In genomic region chr20:62675156-62675871, GRCh38 we compare ENCODE assay signal across 12 cellular contexts. TPM values are rescaled to one million over a fixed set of nuclear protein-coding genes. Genes with fewer than 3 reads are reported as not detected.
DNase-seq lines count a peak whose midpoint lies in the region; ATAC-seq lines count a peak whose summit lies in the region.
"Had no signal": no experiment of that assay in that cellular context is flagged by ENCODE, and none has a peak within 500 bp of the region (broad histone marks: within the 10 kb centered on the region; RNA-seq: fewer than 3 reads in every experiment).

No MANE protein-coding gene starts in this region.

- H2BK12ac ChIP-seq in trophoblast cell (ENCODE audit: low read length), result no peak overlapping the region

- no peaks in the 10 kb centered on the region for H3K4me1 Mint-ChIP-seq in activated naive CD8-positive, alpha-beta T cell treated with anti-CD3 and anti-CD28 coated beads, Interleukin-2, amount 50 U/mL, for 24 hours

- H3K27ac Mint-ChIP-seq in activated naive CD8-positive, alpha-beta T cell treated with anti-CD3 and anti-CD28 coated beads, Interleukin-2, amount 50 U/mL, for 24 hours, result no peak overlapping the region
- H3K27ac Mint-ChIP-seq: H9 had no signal

- DNase-seq in GM03348 (ENCODE audit: low spot score) (peak; percentile 48), NCI-H524 treated with DMSO at 0.1 percent for 48 hours (lab: John Stamatoyannopoulos, UW) (peak; percentile 62), adipocyte (ENCODE audit: low read depth) (peak; percentile 16), trophoblast cell (peak; percentile 52 to 58), NCI-H2029 treated with DMSO at 0.1 percent for 48 hours (lab: John Stamatoyannopoulos, UW) (no peak)
- no peak for DNase-seq in central memory CD4-positive, alpha-beta T cell
- no peak for DNase-seq in activated naive CD8-positive, alpha-beta T cell treated with anti-CD3 and anti-CD28 coated beads, Interleukin-2, amount 50 U/mL, for 24 hours
- DNase-seq: activated T-cell treated with anti-CD3 and anti-CD28 coated beads for 4 hours, adrenal gland, H9 had no signal

- H3K4me3 ChIP-seq in adipocyte (ENCODE audit: low read length) (no peak overlapping the region), trophoblast cell (ENCODE audit: low read depth, low read length) (no peak overlapping the region)
- H3K4me3 ChIP-seq: adrenal gland, coronary artery had no signal

- ATAC-seq in activated naive CD8-positive, alpha-beta T cell treated with anti-CD3 and anti-CD28 coated beads, Interleukin-2, amount 50 U/mL, for 24 hours, result no peak
- no peak for ATAC-seq in GM18520 (IDR thresholded peaks at IDR 0.05; ENCODE audit: unreplicated experiment)

- H3K27me3 ChIP-seq in adipocyte (replicated peaks; ENCODE audit: control insufficient read depth, insufficient read depth, low read length) (peaks cover 7% of the 10 kb centered on the region), trophoblast cell (ENCODE audit: insufficient read depth, low read length) (no peaks in the 10 kb centered on the region)
- H3K27me3 ChIP-seq: adrenal gland had no signal

- H3K79me2 ChIP-seq in trophoblast cell (ENCODE audit: control insufficient read depth, insufficient read depth, low read length, poor library complexity), result no peaks in the 10 kb centered on the region

- peaks cover 15% of the 10 kb centered on the region for H3K4me1 ChIP-seq in adipocyte (ENCODE audit: control insufficient read depth, insufficient read depth, low read length)
- no peaks in the 10 kb centered on the region for H3K4me1 ChIP-seq in trophoblast cell (ENCODE audit: control insufficient read depth in 1 of 2, insufficient read depth in 2 of 2, low read length in 2 of 2)
- H3K4me1 ChIP-seq: adrenal gland had no signal

- H3K18ac ChIP-seq in trophoblast cell (ENCODE audit: low read length), result no peak overlapping the region

- no peak overlapping the region for H2AK5ac ChIP-seq in trophoblast cell (ENCODE audit: low read length)

- H3K9me3 ChIP-seq in adipocyte (ENCODE audit: control insufficient read depth, low read length), result peaks cover 7% of the 10 kb centered on the region
- peaks cover 1% of the 10 kb centered on the region for H3K9me3 ChIP-seq in trophoblast cell (ENCODE audit: insufficient read depth, low read depth, low read length)
- H3K9me3 ChIP-seq: adrenal gland had no signal

- H3K36me3 ChIP-seq in adipocyte (ENCODE audit: control insufficient read depth, insufficient read depth, low read length, severe bottlenecking) (no peaks in the 10 kb centered on the region), trophoblast cell (ENCODE audit: control insufficient read depth in 1 of 2, insufficient read depth in 2 of 2, low read length in 2 of 2) (no peaks in the 10 kb centered on the region)
- H3K36me3 ChIP-seq: adrenal gland had no signal

- H3K4me2 ChIP-seq in trophoblast cell (ENCODE audit: low read length), result no peak overlapping the region

- H4K91ac ChIP-seq in trophoblast cell (ENCODE audit: low read depth, low read length), result no peak overlapping the region

- H3K36me3 Mint-ChIP-seq in activated naive CD8-positive, alpha-beta T cell treated with anti-CD3 and anti-CD28 coated beads, Interleukin-2, amount 50 U/mL, for 24 hours (ENCODE audit: low read depth), result peaks cover 10% of the 10 kb centered on the region

- H3K4me3 Mint-ChIP-seq in activated naive CD8-positive, alpha-beta T cell treated with anti-CD3 and anti-CD28 coated beads, Interleukin-2, amount 50 U/mL, for 24 hours, result no peak overlapping the region
- H3K4me3 Mint-ChIP-seq: H9 had no signal

- no peak overlapping the region for H2AFZ ChIP-seq in trophoblast cell (ENCODE audit: insufficient read depth, low read length, poor library complexity)

- no peak overlapping the region for H3K4ac ChIP-seq in trophoblast cell (ENCODE audit: low read depth, low read length)

- peaks cover 6% of the 10 kb centered on the region for H3K9me3 Mint-ChIP-seq in activated naive CD8-positive, alpha-beta T cell treated with anti-CD3 and anti-CD28 coated beads, Interleukin-2, amount 50 U/mL, for 24 hours

- no peak overlapping the region for H2BK5ac ChIP-seq in trophoblast cell (ENCODE audit: low read depth, low read length, poor library complexity)

- H3K27ac ChIP-seq in trophoblast cell (ENCODE audit: low read depth, low read length), result no peak overlapping the region
- H3K27ac ChIP-seq: adrenal gland, coronary artery had no signal

- no peak overlapping the region for H3K23ac ChIP-seq in trophoblast cell (ENCODE audit: low read length)

- H3K9ac ChIP-seq in adipocyte (ENCODE audit: low read length), result no peak overlapping the region
- no peak overlapping the region for H3K9ac ChIP-seq in trophoblast cell (ENCODE audit: low read length)

- H4K8ac ChIP-seq in trophoblast cell (ENCODE audit: low read depth, low read length), result no peak overlapping the region

- H3K14ac ChIP-seq in trophoblast cell (ENCODE audit: low read length), result no peak overlapping the region

- H3K79me1 ChIP-seq in trophoblast cell (ENCODE audit: low read length), result no peaks in the 10 kb centered on the region

- no peak overlapping the region for H4K12ac ChIP-seq in trophoblast cell (ENCODE audit: low read depth, low read length)

- no CpG with 5 or more reads among the region's 25 CpGs for WGBS in trophoblast cell (ENCODE audit: extremely low coverage, insufficient coverage, insufficient read length)

- no peak overlapping the region for H2BK120ac ChIP-seq in trophoblast cell (ENCODE audit: insufficient read depth, low read length, poor library complexity)

- H3K27me3 Mint-ChIP-seq in activated naive CD8-positive, alpha-beta T cell treated with anti-CD3 and anti-CD28 coated beads, Interleukin-2, amount 50 U/mL, for 24 hours, result no peaks in the 10 kb centered on the region

RNA-seq across cellular contexts. Expression of gene SLCO4A1, which starts 33.0 kb away (rescaled TPM):
- polyA plus RNA-seq in trophoblast cell (2013), result 63.6 and 64.8 TPM in 2 replicates

RNA-seq across cellular contexts. Expression of gene NTSR1, which starts 33.3 kb away (rescaled TPM):
- polyA plus RNA-seq in trophoblast cell (2013), result 0.03 and 0.08 TPM in 2 replicates

Comparison
In these comparisons a context has a peak if more than half of its experiments do, and no peak if none do; other contexts are left out.
1. DNase-seq: peak in GM03348 (single experiment), NCI-H524 treated with DMSO at 0.1 percent for 48 hours (single experiment), adipocyte (single experiment) and trophoblast cell (2 of 2); none in central memory CD4-positive, alpha-beta T cell (single experiment), NCI-H2029 treated with DMSO at 0.1 percent for 48 hours (single experiment) and activated naive CD8-positive, alpha-beta T cell treated with anti-CD3 and anti-CD28 coated beads, Interleukin-2, amount 50 U/mL, for 24 hours (single experiment).